8 cellular contexts compared by ENCODE assay signal in genomic region chr1:246483204-246483933, GRCh38. TPM values are rescaled to one million over a fixed set of nuclear protein-coding genes. Genes with fewer than 3 reads are reported as not detected.
DNase-seq lines count a peak whose midpoint lies in the region; ATAC-seq and TF ChIP-seq lines count a peak whose summit lies in the region.

No MANE protein-coding gene starts in this region.

- H3K27ac ChIP-seq in SK-N-SH (ENCODE audit: low read depth in 2 of 2, low read length in 1 of 2): peak overlapping the region; percentile 43 to 58; a peak in 3 of 4 replicates

- no peaks in the 10 kb centered on the region for H3K9me3 ChIP-seq in SK-N-SH

- H3K4me3 Mint-ChIP-seq in natural killer cell (peak overlapping the region; percentile 28), Calu3 (ENCODE audit: low read depth, unreplicated experiment) (no peak overlapping the region)

- H3K4me3 ChIP-seq in SK-N-SH (ENCODE audit: low read depth in 2 of 2, low read length in 1 of 2): peak overlapping the region in 1 of 2 experiments; percentile 1; a peak in 1 of 4 replicates

- H3K27me3 Mint-ChIP-seq in natural killer cell (ENCODE audit: low read depth in 2 of 2): no peaks in the 10 kb centered on the region
- H3K27me3 Mint-ChIP-seq in Calu3 (ENCODE audit: unreplicated experiment): no peaks in the 10 kb centered on the region

- peak overlapping the region; percentile 38; the same call in 1 of the 2 replicates for H3K9ac ChIP-seq in SK-N-SH

- POLR2A ChIA-PET in SK-N-SH (lab: Yijun Ruan, JAX): no interaction called here

- no peaks in the 10 kb centered on the region for H3K9me2 ChIP-seq in SK-N-SH

- H3K27me3 ChIP-seq in SK-N-SH (ENCODE audit: insufficient read depth): no peaks in the 10 kb centered on the region

- CTCF ChIA-PET in SK-N-SH (lab: Yijun Ruan, JAX) (interaction anchor here (1.4 to 1.9 kb wide), 3 partner anchors 8 to 10 kb away, joined by 5 to 6 read pairs (median 5); no protein-coding TSS in a partner anchor), Calu3 (lab: Charles Lee) (no interaction called here)

- H3K4me2 ChIP-seq in SK-N-SH: peak overlapping the region; percentile 78

- peak; percentile 71 for ATAC-seq in HG02571 (IDR thresholded peaks at IDR 0.05; ENCODE audit: unreplicated experiment)
- ATAC-seq in natural killer cell: no peak
- no peak for ATAC-seq in GM18873 (IDR thresholded peaks at IDR 0.05; ENCODE audit: low FRiP score, unreplicated experiment)

- peaks cover 42 to 48% of the 10 kb centered on the region in 2 donors for H3K4me1 Mint-ChIP-seq in natural killer cell
- H3K4me1 Mint-ChIP-seq in Calu3 (ENCODE audit: low read depth, unreplicated experiment): no peaks in the 10 kb centered on the region

- in situ Hi-C loops in GM13976 (cut with MboI; ENCODE audit: low sequenced_read_pairs, unreplicated experiment): no loop called here

- no peaks in the 10 kb centered on the region for H3K36me3 Mint-ChIP-seq in natural killer cell
- no peaks in the 10 kb centered on the region for H3K36me3 Mint-ChIP-seq in Calu3 (ENCODE audit: insufficient read depth, unreplicated experiment)

- intact Hi-C loops in natural killer cell (cut with micrococcal nuclease): no loop called here
- intact Hi-C loops in Calu3 (cut with micrococcal nuclease; ENCODE audit: unreplicated experiment): no loop called here

- TF ChIP-seq CTCF in GM13976 (IDR thresholded peaks at IDR 0.05; ENCODE audit: borderline replicate concordance, control extremely low read depth, extremely low read depth, insufficient read depth, missing control alignments) (no peak), SK-N-SH (IDR thresholded peaks at IDR 0.05) (no peak), natural killer cell (IDR thresholded peaks at IDR 0.05) (no peak), Calu3 (IDR thresholded peaks at IDR 0.05; ENCODE audit: unreplicated experiment) (no peak)

- BruUV-seq in Calu3 (replicated peaks; lab: Mats Ljungman, UMichigan): no TSS peak

- no peaks in the 10 kb centered on the region for H4K20me1 ChIP-seq in SK-N-SH (ENCODE audit: insufficient read depth)

- H3K4me1 ChIP-seq in SK-N-SH (ENCODE audit: control insufficient read depth in 1 of 2, insufficient read depth in 2 of 2, low read depth in 1 of 2, low read length in 1 of 2): peaks cover 0 to 5% of the 10 kb centered on the region in 2 experiments; a peak in 3 of 4 replicates

- DNase-seq in GM13976 (ENCODE audit: low spot score): peak; percentile 35
- DNase-seq in SK-N-SH: no peak
- DNase-seq in natural killer cell: no peak
- DNase-seq in NCI-H1417 treated with DMSO at 0.1 percent for 48 hours (lab: John Stamatoyannopoulos, UW): no peak
- DNase-seq in Calu3: no peak
- no peak for DNase-seq in COLO668 (lab: John Stamatoyannopoulos, UW; ENCODE audit: unreplicated experiment)

- no peak for TF ChIP-seq RAD21 in SK-N-SH (IDR thresholded peaks at IDR 0.05; ENCODE audit: low read length)

- H3K79me2 ChIP-seq in SK-N-SH (ENCODE audit: insufficient read depth): no peaks in the 10 kb centered on the region

- H3K27ac Mint-ChIP-seq in natural killer cell (peak overlapping the region; percentile 25 to 70), Calu3 (ENCODE audit: unreplicated experiment) (no peak overlapping the region)

- 0% methylated on average over 1 of the region's 1 CpG for WGBS in SK-N-SH (ENCODE audit: low lambda C conversion rate)

- no peaks in the 10 kb centered on the region for H3K36me3 ChIP-seq in SK-N-SH (replicated peaks in 1 of 2; ENCODE audit: control insufficient read depth in 1 of 2, insufficient read depth in 2 of 2, low read length in 1 of 2)

- no peak for TF ChIP-seq EP300 in SK-N-SH (IDR thresholded peaks at IDR 0.05; ENCODE audit: borderline replicate concordance in 1 of 2, low read depth in 1 of 2, low read length in 1 of 2)

- H3K9me3 Mint-ChIP-seq in natural killer cell: no peaks in the 10 kb centered on the region
- H3K9me3 Mint-ChIP-seq in Calu3 (ENCODE audit: low read depth, unreplicated experiment): no peaks in the 10 kb centered on the region

- peak overlapping the region; percentile 34; the same call in 1 of the 2 replicates for H2AFZ ChIP-seq in SK-N-SH (ENCODE audit: low read depth)

- H3F3A ChIP-seq in SK-N-SH (replicated peaks; ENCODE audit: insufficient read depth): no peaks in the 10 kb centered on the region

TF ChIP-seq in SK-N-SH, 30 proteins besides CTCF, POLR2A, EP300 and RAD21:
- TF ChIP-seq FOSL2 (IDR thresholded peaks at IDR 0.05; ENCODE audit: borderline replicate concordance, low read depth) (no peak), TEAD4 (IDR thresholded peaks at IDR 0.05; ENCODE audit: borderline replicate concordance, insufficient read depth) (no peak), SIN3A (IDR thresholded peaks at IDR 0.05; ENCODE audit: borderline replicate concordance, low read depth, low read length) (no peak), PBX3 (IDR thresholded peaks at IDR 0.05) (no peak), CHD2 (IDR thresholded peaks at IDR 0.05; ENCODE audit: low read length, partially characterized antibody) (no peak), MXI1 (IDR thresholded peaks at IDR 0.05; ENCODE audit: low read depth, low read length) (no peak), TCF12 (IDR thresholded peaks at IDR 0.05) (no peak), NFIC (IDR thresholded peaks at IDR 0.05; ENCODE audit: borderline replicate concordance) (no peak), POLR2AphosphoS5 (IDR thresholded peaks at IDR 0.05; ENCODE audit: low read depth, low read length) (no peak), IRF3 (IDR thresholded peaks at IDR 0.05; ENCODE audit: low read depth, low read length) (no peak), FOXJ3 (CRISPR knock-in tag; IDR thresholded peaks at IDR 0.05) (no peak), RCOR1 (IDR thresholded peaks at IDR 0.05; ENCODE audit: low read length) (no peak)

RNA-seq across cellular contexts. Expression of gene SMYD3, which starts 23.7 kb away (rescaled TPM):
- polyA plus RNA-seq in SK-N-SH (2012; rRNA removed): 31.4 and 37.1 TPM in 2 replicates
- polyA plus RNA-seq in SK-N-SH (2012; cell fraction: cytosol; rRNA removed): 41.9 and 50.6 TPM in 2 replicates
- 20.6 and 23.5 TPM in 2 replicates for polyA plus RNA-seq in SK-N-SH (2012; cell fraction: nucleus; rRNA removed)
- total RNA-seq in natural killer cell (10 to 100 TPM; 43.6 to 48.0 (median 46.1) TPM), Calu3 (2022) (34.2 and 35.1 TPM in 2 replicates)
